Comparison of ENCODE assay signal across 31 cellular contexts in the genomic region with DNA sequence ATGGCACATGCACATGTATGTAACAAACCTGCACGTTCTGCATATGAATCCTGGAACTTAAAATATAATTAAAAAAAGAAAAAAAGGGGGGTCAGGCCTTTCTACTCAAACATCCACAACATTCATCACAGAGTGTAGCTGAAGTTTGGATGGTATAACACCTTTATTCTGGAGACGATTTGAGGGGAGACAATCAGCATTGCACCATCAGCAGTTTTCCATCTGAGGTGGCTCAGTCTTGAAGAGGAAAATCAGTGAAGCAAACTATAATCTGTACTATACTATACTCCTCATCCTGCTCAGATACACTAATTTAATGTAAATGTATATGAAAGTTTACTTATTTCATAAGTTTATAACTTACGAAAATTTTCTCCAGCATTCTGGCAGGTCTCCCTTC.
"Had no signal": no experiment of that assay in that cellular context is flagged by ENCODE, and none has a peak within 500 bp of the region (broad histone marks: within the 10 kb centered on the region; RNA-seq: fewer than 3 reads in every experiment).

No MANE protein-coding gene starts in this region.

- DNase-seq: activated effector memory CD4-positive, alpha-beta T cell treated with anti-CD3 and anti-CD28 coated beads, Interleukin-2, amount 50 U/mL, for 16 hours; activated effector memory CD4-positive, alpha-beta T cell treated with Interleukin-2 at 50 U/mL for 16 hours; activated gamma-delta T cell; activated gamma-delta T cell treated with Interleukin-2 at 50 U/mL for 16 hours; activated naive CD4-positive, alpha-beta T cell; activated naive CD4-positive, alpha-beta T cell treated with anti-CD3 and anti-CD28 coated beads for 36 hours; activated naive CD4-positive, alpha-beta T cell treated with anti-CD3 and anti-CD28 coated beads, Interleukin-2, amount 10 ng/mL, durations not matched to agents 7 days and 5 days; activated naive CD4-positive, alpha-beta T cell treated with anti-CD3 and anti-CD28 coated beads, Interleukin-2, amount 50 U/mL, for 16 hours; activated naive CD4-positive, alpha-beta T cell treated with Interleukin-2 at 50 U/mL for 16 hours; activated naive CD8-positive, alpha-beta T cell treated with anti-CD3 and anti-CD28 coated beads for 36 hours; activated naive CD8-positive, alpha-beta T cell treated with anti-CD3 and anti-CD28 coated beads, Interleukin-2, amount 10 ng/mL, durations not matched to agents 7 days and 5 days; activated naive CD8-positive, alpha-beta T cell treated with anti-CD3 and anti-CD28 coated beads, Interleukin-2, amount 50 U/mL, for 24 hours; activated T-cell treated with anti-CD3 and anti-CD28 coated beads, Interleukin-2, amount 50 U/mL, for 1 hour; activated T-cell treated with anti-CD3 and anti-CD28 coated beads, Interleukin-2, amount 50 U/mL, for 24 hours; activated T-cell treated with anti-CD3 and anti-CD28 coated beads, Interleukin-2, amount 50 U/mL, for 4 hours; activated T-cell treated with anti-CD3 and anti-CD28 coated beads, Interleukin-2, amount 50 U/mL, for 48 hours; activated T-cell treated with anti-CD3 and anti-CD28 coated beads, Interleukin-2, amount 50 U/mL, for 72 hours; adrenal gland; amniotic stem cell; amygdala; anterior cingulate cortex; body of pancreas; brain microvascular endothelial cell; caudate nucleus; central memory CD4-positive, alpha-beta T cell; cerebellar nuclear complex had no signal

- H3K4me3 ChIP-seq: adrenal gland, ascending aorta, body of pancreas, breast epithelium, cardiac muscle cell had no signal

- H3K27me3 ChIP-seq: adrenal gland, ascending aorta, body of pancreas, brain microvascular endothelial cell, breast epithelium, cardiac muscle cell had no signal

- ATAC-seq: activated naive CD4-positive, alpha-beta T cell treated with anti-CD3 and anti-CD28 coated beads, Interleukin-2, amount 50 U/mL, for 72 hours; activated naive CD8-positive, alpha-beta T cell treated with anti-CD3 and anti-CD28 coated beads, Interleukin-2, amount 50 U/mL, for 24 hours; activated T-cell treated with anti-CD3 and anti-CD28 coated beads, Interleukin-2, amount 50 U/mL, for 4 hours; activated T-cell treated with anti-CD3 and anti-CD28 coated beads, Interleukin-2, amount 50 U/mL, for 72 hours; activated T-helper 17 cell treated with anti-CD3 and anti-CD28 coated beads, Interleukin-2, amount 50 U/mL, for 72 hours; body of pancreas had no signal

- H3K36me3 ChIP-seq: adrenal gland, ascending aorta, brain microvascular endothelial cell, cardiac muscle cell had no signal

- H3K4me1 ChIP-seq: adrenal gland, ascending aorta, body of pancreas, breast epithelium had no signal

- H3K27ac ChIP-seq: adrenal gland, ascending aorta, body of pancreas, brain microvascular endothelial cell, breast epithelium, cardiac muscle cell had no signal

- H3K9me3 ChIP-seq: adrenal gland, ascending aorta, body of pancreas, breast epithelium had no signal
